ENCODE assay signal across 8 cellular contexts in genomic region chr15:90037961-90038633, GRCh38.
DNase-seq lines count a peak whose midpoint lies in the region; TF ChIP-seq lines count a peak whose summit lies in the region.

No MANE protein-coding gene starts in this region.

- H3K27ac ChIP-seq in SK-N-MC (peak overlapping the region; percentile 32; the same call in 1 of the 2 replicates), epithelial cell of prostate (peak overlapping the region; percentile 1)

- H3K9me3 ChIP-seq in SK-N-MC (ENCODE audit: low read depth, low read length), result no peaks in the 10 kb centered on the region

- no peak for TF ChIP-seq CTCF in GM13977 (IDR thresholded peaks at IDR 0.05; ENCODE audit: extremely low read depth, insufficient read depth, missing control alignments)

- no peak overlapping the region for H3K9ac ChIP-seq in SK-N-MC (ENCODE audit: insufficient read length)

- in situ Hi-C loops in GM13977 (cut with MboI; ENCODE audit: low pct_unique_long_range_greater_than_20kb, low sequenced_read_pairs, unreplicated experiment), result no loop called here

- DNase-seq in GM13977 (ENCODE audit: low spot score) (peak; percentile 81), HCEC 1CT (peak; percentile 7), SK-N-MC (ENCODE audit: low read depth, low spot score) (no peak), epithelial cell of prostate (ENCODE audit: low read depth, low spot score) (no peak), T1000 (lab: John Stamatoyannopoulos, UW) (no peak), NCI-H2171 (lab: John Stamatoyannopoulos, UW) (no peak), NCI-H524 (lab: John Stamatoyannopoulos, UW) (no peak)
- DNase-seq in stimulated activated CD4-positive, alpha-beta T cell treated with anti-CD3 and anti-CD28 coated beads, TNF-alpha, amount 100 ng/mL, for 48 hours (ENCODE audit: low read depth in 3 of 3), result peak; percentile 37 to 51 (median 49)

- no peak overlapping the region for H3K4me3 ChIP-seq in SK-N-MC

- H3K36me3 ChIP-seq in SK-N-MC (ENCODE audit: insufficient read depth, low read length), result no peaks in the 10 kb centered on the region

Comparison
In these comparisons a context has a peak if more than half of its experiments do, and no peak if none do; other contexts are left out.
1. DNase-seq: peak in GM13977 (single experiment), HCEC 1CT (single experiment) and stimulated activated CD4-positive, alpha-beta T cell treated with anti-CD3 and anti-CD28 coated beads, TNF-alpha, amount 100 ng/mL, for 48 hours (3 of 3); none in SK-N-MC (single experiment), epithelial cell of prostate (single experiment), T1000 (single experiment), NCI-H2171 (single experiment) and NCI-H524 (0 of 2).